Comparison of ENCODE assay signal across 17 cellular contexts in genomic region chr5:10580531-10581423, GRCh38. TPM values are rescaled to one million over a fixed set of nuclear protein-coding genes. Genes with fewer than 3 reads are reported as not detected.
DNase-seq lines count a peak whose midpoint lies in the region; ATAC-seq and TF ChIP-seq lines count a peak whose summit lies in the region.
"Had no signal": no experiment of that assay in that cellular context is flagged by ENCODE, and none has a peak within 500 bp of the region (broad histone marks: within the 10 kb centered on the region; RNA-seq: fewer than 3 reads in every experiment).

No MANE protein-coding gene starts in this region.

- DNase-seq in CD4-positive, CD25-positive, alpha-beta regulatory T cell, result no peak
- DNase-seq in activated naive CD8-positive, alpha-beta T cell treated with anti-CD3 and anti-CD28 coated beads, Interleukin-2, amount 50 U/mL, for 24 hours, result no peak
- DNase-seq in spleen (peak; percentile 69), anterior cingulate cortex (lab: John Stamatoyannopoulos, UW) (no peak), NCI-H510A (lab: John Stamatoyannopoulos, UW) (no peak), NCI-H82 (lab: John Stamatoyannopoulos, UW) (no peak)
- DNase-seq: activated CD4-positive, alpha-beta T cell treated with anti-CD3 and anti-CD28 coated beads, Interleukin-2, amount 50 U/mL, for 4 hours; activated T-cell treated with anti-CD3 and anti-CD28 coated beads, Interleukin-2, amount 50 U/mL, for 4 hours; NCI-H1436; NCI-H526; T-helper 1 cell had no signal

- ATAC-seq in CD4-positive, CD25-positive, alpha-beta regulatory T cell (ENCODE audit: low read depth in 2 of 2), result no peak
- ATAC-seq in activated naive CD8-positive, alpha-beta T cell treated with anti-CD3 and anti-CD28 coated beads, Interleukin-2, amount 50 U/mL, for 24 hours, result no peak
- no peak for ATAC-seq in GM21576 (IDR thresholded peaks at IDR 0.05; ENCODE audit: unreplicated experiment)
- ATAC-seq: right lobe of liver had no signal

- peak overlapping the region in 1 of 4 donors; percentile 16 for H3K4me3 Mint-ChIP-seq in CD4-positive, CD25-positive, alpha-beta regulatory T cell
- H3K4me3 Mint-ChIP-seq in activated naive CD8-positive, alpha-beta T cell treated with anti-CD3 and anti-CD28 coated beads, Interleukin-2, amount 50 U/mL, for 24 hours, result no peak overlapping the region
- H3K4me3 Mint-ChIP-seq: endodermal cell had no signal

- H3K36me3 ChIP-seq in CD4-positive, CD25-positive, alpha-beta regulatory T cell (ENCODE audit: control insufficient read depth, insufficient read depth, low read length), result no peaks in the 10 kb centered on the region
- H3K36me3 ChIP-seq in OCI-LY3 (replicated peaks; ENCODE audit: low read depth, low read length), result peaks cover 22% of the 10 kb centered on the region
- no peaks in the 10 kb centered on the region for H3K36me3 ChIP-seq in spleen
- H3K36me3 ChIP-seq: right lobe of liver had no signal

- peaks cover 76% of the 10 kb centered on the region for H4K20me1 ChIP-seq in OCI-LY3 (ENCODE audit: insufficient read depth, low read length)

- peaks cover 91% of the 10 kb centered on the region for H3K79me2 ChIP-seq in OCI-LY3 (ENCODE audit: low read length)

- no peaks in the 10 kb centered on the region for H3K9me3 ChIP-seq in CD4-positive, CD25-positive, alpha-beta regulatory T cell (ENCODE audit: control insufficient read depth in 2 of 2, low read length in 2 of 2)
- H3K9me3 ChIP-seq in OCI-LY3 (ENCODE audit: insufficient read depth, low read length), result no peaks in the 10 kb centered on the region
- no peaks in the 10 kb centered on the region for H3K9me3 ChIP-seq in spleen
- H3K9me3 ChIP-seq: right lobe of liver, tibial nerve had no signal

- peak overlapping the region; percentile 58 to 75 (median 58) for H3K27ac Mint-ChIP-seq in CD4-positive, CD25-positive, alpha-beta regulatory T cell
- peak overlapping the region; percentile 66 for H3K27ac Mint-ChIP-seq in activated naive CD8-positive, alpha-beta T cell treated with anti-CD3 and anti-CD28 coated beads, Interleukin-2, amount 50 U/mL, for 24 hours
- H3K27ac Mint-ChIP-seq: endodermal cell had no signal

- H3K4me1 Mint-ChIP-seq in CD4-positive, CD25-positive, alpha-beta regulatory T cell, result peaks cover 36 to 63% (median 49%) of the 10 kb centered on the region in 4 donors
- H3K4me1 Mint-ChIP-seq in activated naive CD8-positive, alpha-beta T cell treated with anti-CD3 and anti-CD28 coated beads, Interleukin-2, amount 50 U/mL, for 24 hours, result peaks cover 83% of the 10 kb centered on the region

- H2AFZ ChIP-seq in OCI-LY3 (ENCODE audit: low read depth, low read length), result no peak overlapping the region

- H3K9ac ChIP-seq in OCI-LY3 (ENCODE audit: low read length), result peak overlapping the region; percentile 64; the same call in 1 of the 2 replicates

- no peaks in the 10 kb centered on the region for H3K27me3 ChIP-seq in CD4-positive, CD25-positive, alpha-beta regulatory T cell (ENCODE audit: control insufficient read depth, insufficient read depth, low read length)
- no peaks in the 10 kb centered on the region for H3K27me3 ChIP-seq in OCI-LY3 (ENCODE audit: low read depth, low read length)
- no peaks in the 10 kb centered on the region for H3K27me3 ChIP-seq in spleen (replicated peaks in 1 of 7)
- H3K27me3 ChIP-seq: right lobe of liver, tibial nerve had no signal

- H3K36me3 Mint-ChIP-seq in CD4-positive, CD25-positive, alpha-beta regulatory T cell, result peaks cover 8% of the 10 kb centered on the region
- H3K36me3 Mint-ChIP-seq in activated naive CD8-positive, alpha-beta T cell treated with anti-CD3 and anti-CD28 coated beads, Interleukin-2, amount 50 U/mL, for 24 hours (ENCODE audit: low read depth), result peaks cover 10% of the 10 kb centered on the region

- H3K9me3 Mint-ChIP-seq in CD4-positive, CD25-positive, alpha-beta regulatory T cell, result peaks cover 0 to 1% (median 0%) of the 10 kb centered on the region in 7 donors
- no peaks in the 10 kb centered on the region for H3K9me3 Mint-ChIP-seq in activated naive CD8-positive, alpha-beta T cell treated with anti-CD3 and anti-CD28 coated beads, Interleukin-2, amount 50 U/mL, for 24 hours
- H3K9me3 Mint-ChIP-seq: activated T-cell treated with anti-CD3 and anti-CD28 coated beads, Interleukin-2, amount 50 U/mL, for 4 hours; endodermal cell had no signal

- TF ChIP-seq CTCF in OCI-LY3 (IDR thresholded peaks at IDR 0.05; ENCODE audit: low read depth, low read length) (no peak), spleen (IDR thresholded peaks at IDR 0.05 in 8 of 11, conservative IDR thresholded peaks at IDR 0.05 in 3 of 11) (no peak)

- H3K4me1 ChIP-seq in CD4-positive, CD25-positive, alpha-beta regulatory T cell (ENCODE audit: control insufficient read depth, insufficient read depth, low read length, poor library complexity, severe bottlenecking), result peaks cover 30% of the 10 kb centered on the region
- H3K4me1 ChIP-seq in OCI-LY3 (ENCODE audit: low read length) (peaks cover 96% of the 10 kb centered on the region), spleen (peaks cover 41 to 100% (median 79%) of the 10 kb centered on the region in 6 donors)

- H3K4me3 ChIP-seq in CD4-positive, CD25-positive, alpha-beta regulatory T cell (ENCODE audit: low read depth, low read length), result no peak overlapping the region
- H3K4me3 ChIP-seq in OCI-LY3 (ENCODE audit: low read length), result peak overlapping the region; percentile 71
- H3K4me3 ChIP-seq in spleen, result no peak overlapping the region
- H3K4me3 ChIP-seq: lung, right lobe of liver, tibial nerve had no signal

- intact Hi-C loops in spleen (cut with DNase I; ENCODE audit: low total_unique reads), result no loop called here

- H3K4me2 ChIP-seq in OCI-LY3 (ENCODE audit: low read length), result peak overlapping the region; percentile 97

- no peak overlapping the region for H3K27ac ChIP-seq in CD4-positive, CD25-positive, alpha-beta regulatory T cell (ENCODE audit: insufficient read depth, low read length, poor library complexity, severe bottlenecking)
- peak overlapping the region; percentile 96 for H3K27ac ChIP-seq in OCI-LY3 (ENCODE audit: low read length)
- H3K27ac ChIP-seq in spleen, result no peak overlapping the region
- H3K27ac ChIP-seq: right lobe of liver had no signal

- no peaks in the 10 kb centered on the region for H3K27me3 Mint-ChIP-seq in CD4-positive, CD25-positive, alpha-beta regulatory T cell
- H3K27me3 Mint-ChIP-seq in activated naive CD8-positive, alpha-beta T cell treated with anti-CD3 and anti-CD28 coated beads, Interleukin-2, amount 50 U/mL, for 24 hours, result peaks cover 8% of the 10 kb centered on the region

- 88 to 98% (median 92%) methylated on average over 9 of the region's 9 CpGs for WGBS in spleen, 5 donors

- TF ChIP-seq POLR2A in spleen (IDR thresholded peaks at IDR 0.05), result no peak

RNA-seq across cellular contexts. Expression of gene ANKRD33B, which starts 16.9 kb away (rescaled TPM):
- total RNA-seq in CD4-positive, CD25-positive, alpha-beta regulatory T cell, result 6.6 TPM
- polyA plus RNA-seq in CD4-positive, CD25-positive, alpha-beta regulatory T cell, result under 1 TPM; 0.25 to 0.35 (median 0.32) TPM
- total RNA-seq in spleen, result 10 to 100 TPM; 20.7 to 37.8 (median 26.7) TPM
- 1 to 10 TPM; 2.0 to 5.3 (median 2.4) TPM for polyA plus RNA-seq in spleen
